Comparison of ENCODE assay signal across 26 cellular contexts in the genomic region with DNA sequence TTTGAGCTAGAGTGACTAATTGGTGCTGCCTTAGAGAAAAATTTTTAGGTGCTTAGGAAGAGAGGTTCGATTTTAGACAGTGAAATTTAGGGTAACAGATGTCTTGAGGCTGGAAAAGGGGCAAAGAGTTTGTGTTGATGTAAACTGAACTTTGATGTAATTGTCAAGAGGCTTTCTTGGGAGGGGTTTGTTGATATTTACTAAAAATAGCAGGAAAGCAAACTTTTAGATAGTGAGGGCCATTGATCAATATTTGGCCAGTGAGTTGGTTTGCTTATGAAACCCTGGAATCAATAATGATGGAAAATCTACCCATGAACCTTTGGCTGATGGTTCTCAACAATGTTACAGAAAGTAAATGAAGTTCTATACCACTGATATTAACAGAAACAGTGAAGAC.
"Had no signal": no experiment of that assay in that cellular context is flagged by ENCODE, and none has a peak within 500 bp of the region (broad histone marks: within the 10 kb centered on the region; RNA-seq: fewer than 3 reads in every experiment).

No MANE protein-coding gene starts in this region.

- H3K36me3 ChIP-seq: stomach, suprapubic skin, thoracic aorta, thyroid gland, tibial artery, tibial nerve, transverse colon, upper lobe of right lung, uterus, vagina had no signal

- ATAC-seq: stimulated activated effector memory CD8-positive, alpha-beta T cell treated with anti-CD3 and anti-CD28 coated beads, Interleukin-12 subunit alpha, Interleukin-12 subunit beta, amount 100 ng/mL, for 72 hours; stimulated activated memory B cell treated with anti-CD40 and anti-IgM and Interleukin-4, amounts not matched to agents 10 μg/mL and 1 μg/mL and 100 μg/mL, for 72 hours; stimulated activated naive B cell treated with anti-CD40 and anti-IgM and Interleukin-4, amounts not matched to agents 10 μg/mL and 1 μg/mL and 100 μg/mL, for 72 hours; stimulated activated naive CD8-positive, alpha-beta T cell treated with anti-CD3 and anti-CD28 coated beads, Interleukin-15, amount 100 ng/mL, for 72 hours; stimulated activated naive CD8-positive, alpha-beta T cell treated with anti-CD3 and anti-CD28 coated beads, Interleukin-15, Interleukin-2, amounts not matched to agents 100 U/mL and 50 U/mL, for 24 hours; upper lobe of right lung had no signal

- DNase-seq: stimulated activated CD4-positive, alpha-beta T cell treated with anti-CD3 and anti-CD28 coated beads, Interleukin-2, amount 100 ng/mL, for 24 hours; stimulated activated CD4-positive, alpha-beta T cell treated with anti-CD3 and anti-CD28 coated beads, Interleukin-2, amount 100 ng/mL, for 48 hours; stimulated activated CD4-positive, alpha-beta T cell treated with anti-CD3 and anti-CD28 coated beads, Interleukin-4, amount 100 ng/mL, for 24 hours; stimulated activated CD4-positive, alpha-beta T cell treated with anti-CD3 and anti-CD28 coated beads, Interleukin-4, amount 100 ng/mL, for 4 hours; stimulated activated CD8-positive, alpha-beta memory T cell treated with anti-CD3 and anti-CD28 coated beads, Interleukin-4, amount 100 ng/mL, for 48 hours; stimulated activated naive B cell treated with anti-CD40 and anti-IgM and Interleukin-4, amounts not matched to agents 10 μg/mL and 1 μg/mL and 100 μg/mL, for 72 hours; stimulated activated naive CD4-positive, alpha-beta T cell; stimulated activated naive CD4-positive, alpha-beta T cell treated with Interleukin-2 at 50 U/mL for 16 hours; stimulated activated naive CD8-positive, alpha-beta T cell treated with anti-CD3 and anti-CD28 coated beads, Interleukin-15, amount 100 ng/mL, for 72 hours; stimulated activated naive CD8-positive, alpha-beta T cell treated with anti-CD3 and anti-CD28 coated beads, Interleukin-15, Interleukin-2, amounts not matched to agents 100 U/mL and 50 U/mL, for 24 hours; stomach; substantia nigra; testis; thyroid gland; tibial artery; transverse colon; trophoblast cell; upper lobe of right lung; uterus had no signal

- H3K4me3 ChIP-seq: stomach, suprapubic skin, testis, thoracic aorta, thyroid gland, tibial artery, tibial nerve, transverse colon, upper lobe of right lung, uterus, vagina had no signal

- H3K27ac ChIP-seq: stomach, suprapubic skin, testis, thoracic aorta, thyroid gland, tibial artery, tibial nerve, transverse colon, upper lobe of right lung, uterus, vagina had no signal

- H3K9me3 ChIP-seq: stomach, suprapubic skin, testis, thoracic aorta, thyroid gland, tibial artery, tibial nerve, transverse colon, upper lobe of right lung, uterus, vagina had no signal

- H3K4me1 ChIP-seq: suprapubic skin, testis, thyroid gland, tibial artery, tibial nerve, upper lobe of right lung, uterus, vagina had no signal

- FAIRE-seq: urothelium cell line had no signal

- H3K27me3 ChIP-seq: stomach, suprapubic skin, testis, thyroid gland, tibial artery, tibial nerve, transverse colon, upper lobe of right lung, uterus, vagina had no signal
